9 cellular contexts compared by ENCODE assay signal in genomic region chr19:4972509-4973230, GRCh38. TPM values are rescaled to one million over a fixed set of nuclear protein-coding genes. Genes with fewer than 3 reads are reported as not detected.
DNase-seq lines count a peak whose midpoint lies in the region; TF ChIP-seq lines count a peak whose summit lies in the region.
"Had no signal": no experiment of that assay in that cellular context is flagged by ENCODE, and none has a peak within 500 bp of the region (broad histone marks: within the 10 kb centered on the region; RNA-seq: fewer than 3 reads in every experiment).

No MANE protein-coding gene starts in this region.

- no peak for TF ChIP-seq CTCF in Calu3 (IDR thresholded peaks at IDR 0.05; ENCODE audit: unreplicated experiment)
- TF ChIP-seq CTCF in endodermal cell (conservative IDR thresholded peaks at IDR 0.05): no peak
- no peak for TF ChIP-seq CTCF in neutrophil (IDR thresholded peaks at IDR 0.05)

- H3K36me3 Mint-ChIP-seq in Calu3 (ENCODE audit: insufficient read depth, unreplicated experiment) (peaks cover 35% of the 10 kb centered on the region), endodermal cell (ENCODE audit: low read depth) (peaks cover 9% of the 10 kb centered on the region)

- peak; percentile 25 for DNase-seq in Calu3
- peak; percentile 90 for DNase-seq in M059J (ENCODE audit: low read depth)
- no peak for DNase-seq in endodermal cell
- DNase-seq in DMS53 treated with DMSO at 0.1 percent for 48 hours (lab: John Stamatoyannopoulos, UW; ENCODE audit: unreplicated experiment): no peak
- DNase-seq in NCI-H2029 treated with DMSO at 0.1 percent for 48 hours (lab: John Stamatoyannopoulos, UW): no peak
- DNase-seq in NCI-H146 treated with DMSO at 0.1 percent for 48 hours (lab: John Stamatoyannopoulos, UW; ENCODE audit: unreplicated experiment): no peak
- DNase-seq in DMS 273 treated with DMSO at 0.1 percent for 48 hours (lab: John Stamatoyannopoulos, UW): no peak

- H3K27ac ChIP-seq in endodermal cell (ENCODE audit: low read depth, low read length) (no peak overlapping the region), neutrophil (peak overlapping the region; percentile 97)

- H3K9me3 ChIP-seq in endodermal cell (ENCODE audit: control insufficient read depth, low read length) (no peaks in the 10 kb centered on the region), neutrophil (no peaks in the 10 kb centered on the region)

- WGBS in endodermal cell (ENCODE audit: insufficient coverage in 1 of 2, insufficient read length in 1 of 2), 2 experiments: 93 to 96% methylated on average over 7 to 12 of the region's 12 CpGs

- H3K9me3 Mint-ChIP-seq in Calu3 (ENCODE audit: low read depth, unreplicated experiment) (no peaks in the 10 kb centered on the region), endodermal cell (no peaks in the 10 kb centered on the region)

- CTCF ChIA-PET in Calu3 (lab: Charles Lee): no interaction called here

- intact Hi-C loops in Calu3 (cut with micrococcal nuclease; ENCODE audit: unreplicated experiment): loop anchor here (5.0 kb wide), 1 partner anchor 160 kb away; no protein-coding TSS in a partner anchor

- no peaks in the 10 kb centered on the region for H3K27me3 Mint-ChIP-seq in Calu3 (ENCODE audit: unreplicated experiment)
- H3K27me3 Mint-ChIP-seq in endodermal cell (ENCODE audit: insufficient read depth): no peaks in the 10 kb centered on the region

- H3K4me3 ChIP-seq in endodermal cell (ENCODE audit: low read length) (no peak overlapping the region), neutrophil (ENCODE audit: low read depth in 1 of 2, low read length in 1 of 2) (no peak overlapping the region)
- H3K4me3 ChIP-seq: K562 had no signal

- BruUV-seq in Calu3 (replicated peaks; lab: Mats Ljungman, UMichigan): no TSS peak

- H3K9ac ChIP-seq in endodermal cell (ENCODE audit: extremely low read depth, low read length, poor library complexity, severe bottlenecking): no peak overlapping the region

- peaks cover 28% of the 10 kb centered on the region for H3K4me1 Mint-ChIP-seq in Calu3 (ENCODE audit: low read depth, unreplicated experiment)
- H3K4me1 Mint-ChIP-seq in endodermal cell: peaks cover 30% of the 10 kb centered on the region

- H3K36me3 ChIP-seq in endodermal cell (ENCODE audit: control insufficient read depth, insufficient read depth, low read length) (peaks cover 7% of the 10 kb centered on the region), neutrophil (peaks cover 6% of the 10 kb centered on the region)

- H3K27me3 ChIP-seq in endodermal cell (ENCODE audit: control insufficient read depth, insufficient read depth, low read length, poor library complexity, severe bottlenecking) (no peaks in the 10 kb centered on the region), neutrophil (no peaks in the 10 kb centered on the region)

- H3K27ac Mint-ChIP-seq in Calu3 (ENCODE audit: unreplicated experiment) (no peak overlapping the region), endodermal cell (peak overlapping the region; percentile 32)

- H3K4me3 Mint-ChIP-seq in Calu3 (ENCODE audit: low read depth, unreplicated experiment) (no peak overlapping the region), endodermal cell (no peak overlapping the region)

- no peaks in the 10 kb centered on the region for H3K4me1 ChIP-seq in endodermal cell (ENCODE audit: control insufficient read depth, insufficient read depth, low read length)
- peaks cover 82 to 89% of the 10 kb centered on the region in 2 experiments for H3K4me1 ChIP-seq in neutrophil (ENCODE audit: control insufficient read depth in 1 of 2, insufficient read depth in 1 of 2, low read depth in 1 of 2, low read length in 1 of 2)

RNA-seq across cellular contexts. Expression of gene KDM4B, which starts 3.8 kb away (rescaled TPM):
- total RNA-seq in Calu3 (2022): 13.9 and 15.2 TPM in 2 replicates
- 9.8 and 24.9 TPM in 2 replicates for total RNA-seq in M059J (2014; rRNA removed; shearing (Covaris generic))
- total RNA-seq in endodermal cell: 10 to 100 TPM; 27.8 to 38.5 TPM
- 38.5 TPM for polyA plus RNA-seq in endodermal cell (2013, experiment 1 of 2)
- polyA plus RNA-seq in endodermal cell (2013, experiment 2 of 2): 33.4 TPM

Comparison
In these comparisons a context has a peak if more than half of its experiments do, and no peak if none do; other contexts are left out.
1. DNase-seq: peak in Calu3 (single experiment) and M059J (single experiment); none in endodermal cell (single experiment), DMS53 treated with DMSO at 0.1 percent for 48 hours (single experiment), NCI-H2029 treated with DMSO at 0.1 percent for 48 hours (single experiment), NCI-H146 treated with DMSO at 0.1 percent for 48 hours (single experiment) and DMS 273 treated with DMSO at 0.1 percent for 48 hours (single experiment).